2 cellular contexts compared by ENCODE assay signal in the genomic region with DNA sequence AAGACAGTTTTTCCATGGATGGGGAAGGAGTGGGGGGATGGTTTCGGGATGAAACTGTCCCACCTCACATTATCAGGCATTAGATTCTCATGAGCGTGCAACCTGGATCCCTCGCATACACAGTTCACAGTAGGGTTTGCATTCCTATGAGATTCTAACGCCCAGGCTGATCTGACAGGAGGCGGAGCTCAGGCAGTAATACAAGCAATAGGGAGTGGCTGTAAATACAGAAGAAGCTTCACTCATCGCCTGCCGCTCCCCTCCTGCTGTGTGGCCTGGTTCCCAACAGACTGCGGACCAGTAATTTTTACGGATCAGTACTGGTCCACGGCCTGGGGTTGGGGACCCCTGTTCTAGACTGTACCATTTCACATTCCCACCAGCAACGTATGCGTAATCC.
TF ChIP-seq lines count a peak whose summit lies in the region.

No MANE protein-coding gene starts in this region.

TF ChIP-seq in GM23338, 12 proteins besides CTCF, POLR2A, EP300 and RAD21 (continued from another document and continues in another):
- TF ChIP-seq EZH2phosphoT487 (IDR thresholded peaks at IDR 0.05; ENCODE audit: unreplicated experiment) (no peak), ZNF114 (CRISPR knock-in tag; IDR thresholded peaks at IDR 0.05) (no peak), NANOG (IDR thresholded peaks at IDR 0.05; ENCODE audit: borderline replicate concordance) (no peak), JUNB (IDR thresholded peaks at IDR 0.05; ENCODE audit: unreplicated experiment) (no peak), STAT1 (IDR thresholded peaks at IDR 0.05; ENCODE audit: unreplicated experiment) (no peak), ZNF462 (CRISPR knock-in tag; IDR thresholded peaks at IDR 0.05) (no peak), EZH2 (IDR thresholded peaks at IDR 0.05; ENCODE audit: low read depth, unreplicated experiment) (no peak), ZNF331 (CRISPR knock-in tag; IDR thresholded peaks at IDR 0.05; ENCODE audit: low read depth) (no peak), REST (IDR thresholded peaks at IDR 0.05; ENCODE audit: unreplicated experiment) (no peak)
- TF ChIP-seq, protein P1, sequence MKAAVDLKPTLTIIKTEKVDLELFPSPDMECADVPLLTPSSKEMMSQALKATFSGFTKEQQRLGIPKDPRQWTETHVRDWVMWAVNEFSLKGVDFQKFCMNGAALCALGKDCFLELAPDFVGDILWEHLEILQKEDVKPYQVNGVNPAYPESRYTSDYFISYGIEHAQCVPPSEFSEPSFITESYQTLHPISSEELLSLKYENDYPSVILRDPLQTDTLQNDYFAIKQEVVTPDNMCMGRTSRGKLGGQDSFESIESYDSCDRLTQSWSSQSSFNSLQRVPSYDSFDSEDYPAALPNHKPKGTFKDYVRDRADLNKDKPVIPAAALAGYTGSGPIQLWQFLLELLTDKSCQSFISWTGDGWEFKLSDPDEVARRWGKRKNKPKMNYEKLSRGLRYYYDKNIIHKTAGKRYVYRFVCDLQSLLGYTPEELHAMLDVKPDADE (IDR thresholded peaks at IDR 0.05), result no peak

TF ChIP-seq in H1, 55 proteins besides CTCF, POLR2A, EP300 and RAD21 (continued from another document):
- TF ChIP-seq GTF2F1 (IDR thresholded peaks at IDR 0.05; ENCODE audit: borderline replicate concordance, low read depth, low read length), result no peak
- no peak for TF ChIP-seq NRF1 (IDR thresholded peaks at IDR 0.05; ENCODE audit: low read depth, low read length)
- no peak for TF ChIP-seq EGR1 (IDR thresholded peaks at IDR 0.05; ENCODE audit: borderline replicate concordance, low read depth, low read length)
- TF ChIP-seq CREB1 (IDR thresholded peaks at IDR 0.05), result no peak
